1 cellular context compared by ENCODE assay signal in genomic region chr3:47163023-47163989, GRCh38.
A peak's percentile ranks its signal among the peaks of the same experiment; 100 is the strongest.
TF ChIP-seq lines count a peak whose summit lies in the region.

No MANE protein-coding gene starts in this region.

TF ChIP-seq in HepG2, 621 proteins besides CTCF, POLR2A, EP300 and RAD21 (continued from another document and continues in another):
- TF ChIP-seq FOSL1 (CRISPR knock-in tag; IDR thresholded peaks at IDR 0.05; ENCODE audit: borderline replicate concordance) (no peak), HOXA7 (CRISPR knock-in tag; IDR thresholded peaks at IDR 0.05) (no peak), SP1 (IDR thresholded peaks at IDR 0.05) (no peak), SP1 (CRISPR knock-in tag; IDR thresholded peaks at IDR 0.05) (no peak), CHCHD3 (CRISPR knock-in tag; IDR thresholded peaks at IDR 0.05) (0 out of 2 replicates have a peak, but pooled peaks have one; percentile 35), ZNF691 (CRISPR knock-in tag; IDR thresholded peaks at IDR 0.05; ENCODE audit: borderline replicate concordance, low read depth) (no peak), ZNF879 (CRISPR knock-in tag; IDR thresholded peaks at IDR 0.05) (no peak), FOXP1 (IDR thresholded peaks at IDR 0.05) (no peak), FOXP1 (CRISPR knock-in tag; IDR thresholded peaks at IDR 0.05) (no peak), DMTF1 (CRISPR knock-in tag; IDR thresholded peaks at IDR 0.05) (no peak), ZC3H13 (CRISPR knock-in tag; IDR thresholded peaks at IDR 0.05) (no peak), U2AF2 (IDR thresholded peaks at IDR 0.05; ENCODE audit: low read depth, low read length) (no peak), ZNF235 (CRISPR knock-in tag; IDR thresholded peaks at IDR 0.05; ENCODE audit: borderline replicate concordance) (0 out of 2 replicates have a peak, but pooled peaks have one; percentile 62), ARHGAP35 (CRISPR knock-in tag; IDR thresholded peaks at IDR 0.05; ENCODE audit: borderline replicate concordance) (peak; percentile 52), DPF2 (CRISPR knock-in tag; IDR thresholded peaks at IDR 0.05; ENCODE audit: borderline replicate concordance, low read depth) (no peak), SETDB1 (CRISPR knock-in tag; IDR thresholded peaks at IDR 0.05; ENCODE audit: borderline replicate concordance) (no peak), HCFC1 (IDR thresholded peaks at IDR 0.05; ENCODE audit: low read depth, low read length) (no peak), ZFP37 (CRISPR knock-in tag; IDR thresholded peaks at IDR 0.05; ENCODE audit: borderline replicate concordance) (no peak), FOXJ3 (CRISPR knock-in tag; IDR thresholded peaks at IDR 0.05; ENCODE audit: borderline replicate concordance) (no peak), ZNF460 (CRISPR knock-in tag; IDR thresholded peaks at IDR 0.05; ENCODE audit: borderline replicate concordance) (no peak), DZIP1 (CRISPR knock-in tag; IDR thresholded peaks at IDR 0.05) (peak; percentile 72; the same call in 1 of the 2 replicates), ZSCAN21 (CRISPR knock-in tag; IDR thresholded peaks at IDR 0.05; ENCODE audit: borderline replicate concordance) (peak; percentile 73; the same call in 1 of the 2 replicates), GRHL1 (CRISPR knock-in tag; conservative IDR thresholded peaks at IDR 0.05) (no peak), PHB2 (IDR thresholded peaks at IDR 0.05; ENCODE audit: partially characterized antibody) (no peak), USF2 (IDR thresholded peaks at IDR 0.05; ENCODE audit: low read depth, low read length) (no peak), USF2 (CRISPR knock-in tag; IDR thresholded peaks at IDR 0.05; ENCODE audit: borderline replicate concordance) (no peak; the same call in 1 of the 2 replicates), TAF1 (CRISPR knock-in tag; IDR thresholded peaks at IDR 0.05) (peak; percentile 75), ZFP91 (CRISPR knock-in tag; IDR thresholded peaks at IDR 0.05; ENCODE audit: borderline replicate concordance) (no peak; the same call in 1 of the 2 replicates), TP53 (CRISPR knock-in tag; conservative IDR thresholded peaks at IDR 0.05) (no peak), TRIM22 (IDR thresholded peaks at IDR 0.05) (no peak), ZNF160 (CRISPR knock-in tag; IDR thresholded peaks at IDR 0.05) (no peak; the same call in 1 of the 2 replicates), EZH2 (conservative IDR thresholded peaks at IDR 0.05; ENCODE audit: low read depth, low read length) (no peak), ZNF556 (CRISPR knock-in tag; IDR thresholded peaks at IDR 0.05; ENCODE audit: borderline replicate concordance) (no peak; the same call in 1 of the 2 replicates), ZNF136 (CRISPR knock-in tag; IDR thresholded peaks at IDR 0.05; ENCODE audit: low read depth) (no peak), RCOR2 (CRISPR knock-in tag; IDR thresholded peaks at IDR 0.05) (no peak), NAIF1 (CRISPR knock-in tag; IDR thresholded peaks at IDR 0.05; ENCODE audit: borderline replicate concordance) (no peak), ZNF205 (CRISPR knock-in tag; IDR thresholded peaks at IDR 0.05) (0 out of 2 replicates have a peak, but pooled peaks have one; percentile 24), HHEX (CRISPR knock-in tag; IDR thresholded peaks at IDR 0.05) (no peak), RFXANK (CRISPR knock-in tag; IDR thresholded peaks at IDR 0.05) (no peak), HOXD1 (CRISPR knock-in tag; IDR thresholded peaks at IDR 0.05) (no peak; the same call in 1 of the 2 replicates), ZNF432 (CRISPR knock-in tag; IDR thresholded peaks at IDR 0.05; ENCODE audit: borderline replicate concordance) (no peak), HNRNPUL1 (IDR thresholded peaks at IDR 0.05; ENCODE audit: low read depth, low read length) (no peak), ZNF567 (CRISPR knock-in tag; IDR thresholded peaks at IDR 0.05; ENCODE audit: borderline replicate concordance) (no peak)
- TF ChIP-seq, protein P1, sequence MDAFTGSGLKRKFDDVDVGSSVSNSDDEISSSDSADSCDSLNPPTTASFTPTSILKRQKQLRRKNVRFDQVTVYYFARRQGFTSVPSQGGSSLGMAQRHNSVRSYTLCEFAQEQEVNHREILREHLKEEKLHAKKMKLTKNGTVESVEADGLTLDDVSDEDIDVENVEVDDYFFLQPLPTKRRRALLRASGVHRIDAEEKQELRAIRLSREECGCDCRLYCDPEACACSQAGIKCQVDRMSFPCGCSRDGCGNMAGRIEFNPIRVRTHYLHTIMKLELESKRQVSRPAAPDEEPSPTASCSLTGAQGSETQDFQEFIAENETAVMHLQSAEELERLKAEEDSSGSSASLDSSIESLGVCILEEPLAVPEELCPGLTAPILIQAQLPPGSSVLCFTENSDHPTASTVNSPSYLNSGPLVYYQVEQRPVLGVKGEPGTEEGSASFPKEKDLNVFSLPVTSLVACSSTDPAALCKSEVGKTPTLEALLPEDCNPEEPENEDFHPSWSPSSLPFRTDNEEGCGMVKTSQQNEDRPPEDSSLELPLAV (CRISPR knock-in tag; conservative IDR thresholded peaks at IDR 0.05; ENCODE audit: low read depth) = no peak
- TF ChIP-seq, protein P2, sequence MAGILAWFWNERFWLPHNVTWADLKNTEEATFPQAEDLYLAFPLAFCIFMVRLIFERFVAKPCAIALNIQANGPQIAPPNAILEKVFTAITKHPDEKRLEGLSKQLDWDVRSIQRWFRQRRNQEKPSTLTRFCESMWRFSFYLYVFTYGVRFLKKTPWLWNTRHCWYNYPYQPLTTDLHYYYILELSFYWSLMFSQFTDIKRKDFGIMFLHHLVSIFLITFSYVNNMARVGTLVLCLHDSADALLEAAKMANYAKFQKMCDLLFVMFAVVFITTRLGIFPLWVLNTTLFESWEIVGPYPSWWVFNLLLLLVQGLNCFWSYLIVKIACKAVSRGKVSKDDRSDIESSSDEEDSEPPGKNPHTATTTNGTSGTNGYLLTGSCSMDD (CRISPR knock-in tag; IDR thresholded peaks at IDR 0.05) = 0 out of 2 replicates have a peak, but pooled peaks have one; percentile 19
- TF ChIP-seq, protein P3, sequence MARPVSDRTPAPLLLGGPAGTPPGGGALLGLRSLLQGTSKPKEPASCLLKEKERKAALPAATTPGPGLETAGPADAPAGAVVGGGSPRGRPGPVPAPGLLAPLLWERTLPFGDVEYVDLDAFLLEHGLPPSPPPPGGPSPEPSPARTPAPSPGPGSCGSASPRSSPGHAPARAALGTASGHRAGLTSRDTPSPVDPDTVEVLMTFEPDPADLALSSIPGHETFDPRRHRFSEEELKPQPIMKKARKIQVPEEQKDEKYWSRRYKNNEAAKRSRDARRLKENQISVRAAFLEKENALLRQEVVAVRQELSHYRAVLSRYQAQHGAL (CRISPR knock-in tag; IDR thresholded peaks at IDR 0.05; ENCODE audit: not compliant biosample characterization) = no peak
